26 cellular contexts compared by ENCODE assay signal in the genomic region with DNA sequence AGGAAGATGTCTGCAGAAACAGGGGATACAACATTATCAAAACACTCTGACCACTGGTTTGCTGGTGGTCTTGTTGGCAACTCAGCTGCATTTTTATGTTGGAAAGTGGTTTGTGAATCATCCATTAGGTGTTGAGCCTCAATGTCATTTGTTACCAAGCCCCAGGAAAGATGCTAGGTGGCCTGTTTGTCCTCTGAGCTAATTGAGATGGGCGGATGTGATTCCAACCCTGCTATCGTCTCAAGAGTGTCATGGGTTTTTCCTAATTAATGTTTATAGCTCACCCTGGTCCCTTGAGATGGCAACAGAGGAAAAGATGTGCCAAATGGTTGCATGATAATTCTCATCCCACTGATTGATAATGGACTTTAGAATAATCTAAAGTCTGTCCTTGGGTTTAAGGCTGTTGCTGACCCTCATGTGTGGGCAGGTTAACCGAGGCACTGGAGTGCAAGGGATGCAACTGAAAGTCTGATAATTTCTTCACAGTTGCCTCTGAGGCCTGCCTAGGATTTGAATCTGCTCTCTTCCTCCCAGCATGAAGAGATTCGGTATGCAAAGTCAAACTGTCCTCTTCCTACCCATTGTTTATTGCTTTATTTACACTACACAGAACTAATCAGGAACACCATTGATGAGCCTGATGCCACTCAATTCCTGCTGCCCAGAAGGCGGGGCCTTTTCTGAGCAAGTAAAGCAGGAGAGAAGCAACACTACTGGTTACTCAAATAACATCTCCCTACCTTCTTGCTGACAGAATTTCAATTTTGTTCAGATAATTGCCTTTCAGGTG.
DNase-seq lines count a peak whose midpoint lies in the region; ATAC-seq and TF ChIP-seq lines count a peak whose summit lies in the region.
"Had no signal": no experiment of that assay in that cellular context is flagged by ENCODE, and none has a peak within 500 bp of the region (broad histone marks: within the 10 kb centered on the region; RNA-seq: fewer than 3 reads in every experiment).

No MANE protein-coding gene starts in this region.

- H3K9ac ChIP-seq in SK-N-SH, result no peak overlapping the region

- POLR2A ChIA-PET in SK-N-SH (lab: Yijun Ruan, JAX), result interaction anchor here (1.0 kb wide), 1 partner anchor 42 kb away, joined by 7 read pairs; no protein-coding TSS in a partner anchor
- POLR2A ChIA-PET in WTC11 (lab: Charles Lee), result no interaction called here

- H3K4me3 Mint-ChIP-seq in WTC11, result no peak overlapping the region; the same call in 1 of the 2 replicates
- no peak overlapping the region for H3K4me3 Mint-ChIP-seq in nephron progenitor cell
- no peak overlapping the region for H3K4me3 Mint-ChIP-seq in activated naive CD4-positive, alpha-beta T cell treated with anti-CD3 and anti-CD28 coated beads for 36 hours
- H3K4me3 Mint-ChIP-seq: CD4-positive, alpha-beta memory T cell; HFFc6; T-helper 1 cell treated with Interleukin-12 subunit alpha and Interleukin-12 subunit beta and Interleukin-4 antibody, amounts not matched to agents 30 μg/mL and 1 μg/mL, for 36 hours had no signal

- TF ChIP-seq RAD21 in SK-N-SH (IDR thresholded peaks at IDR 0.05; ENCODE audit: low read length), result no peak

- peaks cover 0 to 4% of the 10 kb centered on the region in 2 experiments; a peak in 1 of 4 replicates for H3K4me1 ChIP-seq in SK-N-SH (ENCODE audit: control insufficient read depth in 1 of 2, insufficient read depth in 2 of 2, low read depth in 1 of 2, low read length in 1 of 2)
- no peaks in the 10 kb centered on the region for H3K4me1 ChIP-seq in effector memory CD4-positive, alpha-beta T cell (ENCODE audit: control insufficient read depth, insufficient read depth, low read length, poor library complexity, severe bottlenecking)
- H3K4me1 ChIP-seq: Caco-2, HAP-1, SJSA1 had no signal

- H3K27me3 ChIP-seq in SK-N-SH (ENCODE audit: insufficient read depth), result no peaks in the 10 kb centered on the region
- H3K27me3 ChIP-seq in HL-60 (ENCODE audit: insufficient read depth, poor library complexity, severe bottlenecking), result no peaks in the 10 kb centered on the region
- no peaks in the 10 kb centered on the region for H3K27me3 ChIP-seq in effector memory CD4-positive, alpha-beta T cell (replicated peaks; ENCODE audit: control insufficient read depth, insufficient read depth, low read length, poor library complexity, severe bottlenecking)
- H3K27me3 ChIP-seq: SJSA1 had no signal

- intact Hi-C loops in activated naive CD4-positive, alpha-beta T cell treated with anti-CD3 and anti-CD28 coated beads for 36 hours (cut with micrococcal nuclease), result no loop called here
- intact Hi-C loops in posterior vena cava (cut with DNase I), result no loop called here

- H3K9me2 ChIP-seq in SK-N-SH, result no peaks in the 10 kb centered on the region

- H3K4me2 ChIP-seq in SK-N-SH, result no peak overlapping the region

- no peak for TF ChIP-seq EP300 in SK-N-SH (IDR thresholded peaks at IDR 0.05; ENCODE audit: borderline replicate concordance in 1 of 2, low read depth in 1 of 2, low read length in 1 of 2)

- WGBS in SK-N-SH (ENCODE audit: low lambda C conversion rate), result 39% methylated on average over 5 of the region's 5 CpGs

- H3K27ac Mint-ChIP-seq in WTC11 (no peak overlapping the region; the same call in 1 of the 2 replicates), nephron progenitor cell (peak overlapping the region; percentile 73)
- H3K27ac Mint-ChIP-seq in activated naive CD4-positive, alpha-beta T cell treated with anti-CD3 and anti-CD28 coated beads for 36 hours, result no peak overlapping the region
- H3K27ac Mint-ChIP-seq: CD4-positive, alpha-beta memory T cell; HFFc6; T-helper 1 cell treated with Interleukin-12 subunit alpha and Interleukin-12 subunit beta and Interleukin-4 antibody, amounts not matched to agents 30 μg/mL and 1 μg/mL, for 36 hours had no signal

- H3K36me3 Mint-ChIP-seq in WTC11 (no peaks in the 10 kb centered on the region), nephron progenitor cell (ENCODE audit: low read depth) (peaks cover 5% of the 10 kb centered on the region)
- H3K36me3 Mint-ChIP-seq in activated naive CD4-positive, alpha-beta T cell treated with anti-CD3 and anti-CD28 coated beads for 36 hours (ENCODE audit: low read depth), result no peaks in the 10 kb centered on the region
- H3K36me3 Mint-ChIP-seq: CD4-positive, alpha-beta memory T cell had no signal

- no peak overlapping the region for H2AFZ ChIP-seq in SK-N-SH (ENCODE audit: low read depth)

- DNase-seq in SK-N-SH, result peak; percentile 8
- no peak for DNase-seq in HL-60 (ENCODE audit: low read depth in 1 of 2, low spot score in 1 of 2)
- DNase-seq in WTC11 (ENCODE audit: low spot score), result no peak
- DNase-seq in nephron progenitor cell, result no peak
- no peak for DNase-seq in activated naive CD4-positive, alpha-beta T cell treated with anti-CD3 and anti-CD28 coated beads for 36 hours
- DNase-seq in effector memory CD4-positive, alpha-beta T cell, result no peak
- no peak for DNase-seq in posterior vena cava (ENCODE audit: low spot score)
- DNase-seq: C1 segment of cervical spinal cord; Caco-2; CD4-positive, alpha-beta memory T cell; DMS79; HFFc6; Karpas-422; NCI-H1105 treated with DMSO at 0.1 percent for 48 hours; NCI-H1694; NCI-H2081; NCI-H2227 treated with DMSO at 0.1 percent for 48 hours; NCI-H82; NK-92 treated with Interleukin-12 subunit alpha and Interleukin-12 subunit beta, amount 100 ng/mL, for 24 hours; Right ventricle myocardium superior; RPMI8226; T-helper 9 cell had no signal

- H3K27ac ChIP-seq in SK-N-SH (ENCODE audit: low read depth in 2 of 2, low read length in 1 of 2), result no peak overlapping the region; a peak in 1 of 4 replicates
- peak overlapping the region; percentile 57 for H3K27ac ChIP-seq in HL-60 (replicated peaks)
- no peak overlapping the region for H3K27ac ChIP-seq in effector memory CD4-positive, alpha-beta T cell (ENCODE audit: insufficient read depth, low read length, poor library complexity, severe bottlenecking)
- H3K27ac ChIP-seq: SJSA1 had no signal

- H3K9me3 ChIP-seq in SK-N-SH, result no peaks in the 10 kb centered on the region
- no peaks in the 10 kb centered on the region for H3K9me3 ChIP-seq in effector memory CD4-positive, alpha-beta T cell (ENCODE audit: control insufficient read depth, low read length)
- H3K9me3 ChIP-seq: Caco-2, HAP-1, SJSA1 had no signal

- H3K9me3 Mint-ChIP-seq in WTC11 (no peaks in the 10 kb centered on the region), nephron progenitor cell (peaks cover 6% of the 10 kb centered on the region)
- no peaks in the 10 kb centered on the region for H3K9me3 Mint-ChIP-seq in activated naive CD4-positive, alpha-beta T cell treated with anti-CD3 and anti-CD28 coated beads for 36 hours
- H3K9me3 Mint-ChIP-seq: CD4-positive, alpha-beta memory T cell; HFFc6; T-helper 1 cell treated with Interleukin-12 subunit alpha and Interleukin-12 subunit beta and Interleukin-4 antibody, amounts not matched to agents 30 μg/mL and 1 μg/mL, for 36 hours had no signal

- H3K27me3 Mint-ChIP-seq in WTC11 (ENCODE audit: low read depth), result no peaks in the 10 kb centered on the region
- no peaks in the 10 kb centered on the region for H3K27me3 Mint-ChIP-seq in nephron progenitor cell (ENCODE audit: low read depth, poor library complexity)
- peaks cover 8% of the 10 kb centered on the region for H3K27me3 Mint-ChIP-seq in activated naive CD4-positive, alpha-beta T cell treated with anti-CD3 and anti-CD28 coated beads for 36 hours (ENCODE audit: low read depth)

- H4K20me1 ChIP-seq in SK-N-SH (ENCODE audit: insufficient read depth), result no peaks in the 10 kb centered on the region

- H3K4me1 Mint-ChIP-seq in WTC11 (peaks cover 49% of the 10 kb centered on the region), nephron progenitor cell (peaks cover 24% of the 10 kb centered on the region)
- H3K4me1 Mint-ChIP-seq in activated naive CD4-positive, alpha-beta T cell treated with anti-CD3 and anti-CD28 coated beads for 36 hours (ENCODE audit: low read depth), result no peaks in the 10 kb centered on the region
- H3K4me1 Mint-ChIP-seq: CD4-positive, alpha-beta memory T cell had no signal

- CTCF ChIA-PET in SK-N-SH (lab: Yijun Ruan, JAX), result interaction anchor here (1.2 kb wide), 1 partner anchor 14 kb away, joined by 3 read pairs; no protein-coding TSS in a partner anchor
- CTCF ChIA-PET in WTC11 (lab: Charles Lee), result interaction anchor here (1.6 kb wide), 1 partner anchor 14 kb away, joined by 4 read pairs; no protein-coding TSS in a partner anchor
- CTCF ChIA-PET in activated naive CD4-positive, alpha-beta T cell treated with anti-CD3 and anti-CD28 coated beads for 36 hours (lab: Charles Lee), result no interaction called here

- no peak overlapping the region for H3K4me3 ChIP-seq in SK-N-SH (ENCODE audit: low read depth in 2 of 2, low read length in 1 of 2)
- no peak overlapping the region for H3K4me3 ChIP-seq in HL-60 (replicated peaks; ENCODE audit: insufficient read depth, low read length)
- H3K4me3 ChIP-seq in effector memory CD4-positive, alpha-beta T cell (ENCODE audit: insufficient read depth, low read depth, low read length, poor library complexity, severe bottlenecking), result no peak overlapping the region
- H3K4me3 ChIP-seq: HAP-1, SJSA1 had no signal

- H3K79me2 ChIP-seq in SK-N-SH (ENCODE audit: insufficient read depth), result no peaks in the 10 kb centered on the region

- no peak for ATAC-seq in SK-N-SH treated with all-trans-retinoic acid at 6 μM for 48 hours
- ATAC-seq in WTC11, result peak; percentile 81

- no peaks in the 10 kb centered on the region for H3K36me3 ChIP-seq in SK-N-SH (replicated peaks in 1 of 2; ENCODE audit: control insufficient read depth in 1 of 2, insufficient read depth in 2 of 2, low read length in 1 of 2)
- no peaks in the 10 kb centered on the region for H3K36me3 ChIP-seq in effector memory CD4-positive, alpha-beta T cell (ENCODE audit: control insufficient read depth, insufficient read depth, low read length)
- H3K36me3 ChIP-seq: HAP-1, SJSA1 had no signal

- TF ChIP-seq CTCF in SK-N-SH (IDR thresholded peaks at IDR 0.05) (no peak), HL-60 (IDR thresholded peaks at IDR 0.05; ENCODE audit: insufficient read depth, low read length) (no peak), WTC11 (IDR thresholded peaks at IDR 0.05) (no peak), nephron progenitor cell (IDR thresholded peaks at IDR 0.05) (no peak)

- no peaks in the 10 kb centered on the region for H3F3A ChIP-seq in SK-N-SH (replicated peaks; ENCODE audit: insufficient read depth)

TF ChIP-seq in SK-N-SH, 30 proteins besides CTCF, POLR2A, EP300 and RAD21 (continues in another document):
- no peak for TF ChIP-seq SMC3 (IDR thresholded peaks at IDR 0.05; ENCODE audit: low read depth, low read length)
- TF ChIP-seq EZH2phosphoT487 (IDR thresholded peaks at IDR 0.05; ENCODE audit: borderline replicate concordance, low read depth), result no peak
- no peak for TF ChIP-seq RCOR1 (IDR thresholded peaks at IDR 0.05; ENCODE audit: low read length)

TF ChIP-seq in SK-N-SH treated with all-trans-retinoic acid at 6 μM for 48 hours, 23 proteins besides CTCF, POLR2A, EP300 and RAD21 (continues in another document):
- TF ChIP-seq BACH2 (CRISPR knock-in tag; IDR thresholded peaks at IDR 0.05; ENCODE audit: borderline replicate concordance), result no peak
